Comparison of ENCODE assay signal across 31 cellular contexts in the genomic region with DNA sequence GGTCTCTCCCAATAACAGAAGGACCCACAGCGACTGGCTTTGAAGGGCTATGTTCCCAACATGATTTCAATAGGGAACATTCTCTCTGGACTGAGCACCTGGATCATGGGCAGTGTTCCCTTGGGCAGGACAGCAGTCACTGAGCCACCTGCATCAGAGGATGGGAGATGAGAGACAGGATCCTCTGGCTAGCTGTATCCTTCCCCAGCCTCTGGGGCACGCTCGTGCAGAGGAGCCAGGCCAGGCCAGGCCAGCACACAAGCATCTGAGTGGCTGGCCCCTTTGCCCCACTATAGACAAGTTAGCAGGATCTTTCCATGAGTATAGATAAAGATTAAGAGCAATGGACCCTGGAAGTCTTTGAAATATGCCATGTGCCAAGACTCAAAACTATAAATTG.
"Had no signal": no experiment of that assay in that cellular context is flagged by ENCODE, and none has a peak within 500 bp of the region (broad histone marks: within the 10 kb centered on the region; RNA-seq: fewer than 3 reads in every experiment).

No MANE protein-coding gene starts in this region.

- H3K4me1 ChIP-seq: parathyroid adenoma, psoas muscle, right lobe of liver, sigmoid colon, suprapubic skin, testis, tibial artery, transverse colon, upper lobe of right lung, uterus had no signal

- H3K9ac ChIP-seq: parathyroid adenoma had no signal

- DNase-seq: naive thymus-derived CD8-positive, alpha-beta T cell; nephron progenitor cell; occipital lobe; ovary; posterior cingulate gyrus; psoas muscle; right cardiac atrium; right lobe of liver; sigmoid colon; small intestine; stimulated activated CD4-positive, alpha-beta T cell treated with anti-CD3 and anti-CD28 coated beads, Interleukin-15, amount 100 ng/mL, for 24 hours; stimulated activated CD4-positive, alpha-beta T cell treated with anti-CD3 and anti-CD28 coated beads, Interleukin-2, amount 100 ng/mL, for 24 hours; stimulated activated CD4-positive, alpha-beta T cell treated with anti-CD3 and anti-CD28 coated beads, Interleukin-2, amount 100 ng/mL, for 48 hours; stimulated activated CD4-positive, alpha-beta T cell treated with anti-CD3 and anti-CD28 coated beads, Interleukin-4, amount 100 ng/mL, for 24 hours; stimulated activated CD8-positive, alpha-beta memory T cell treated with anti-CD3 and anti-CD28 coated beads, Interleukin-4, amount 100 ng/mL, for 48 hours; stimulated activated naive CD4-positive, alpha-beta T cell; stimulated activated naive CD8-positive, alpha-beta T cell treated with anti-CD3 and anti-CD28 coated beads, Interleukin-15, amount 100 ng/mL, for 72 hours; stimulated activated naive CD8-positive, alpha-beta T cell treated with anti-CD3 and anti-CD28 coated beads, Interleukin-15, Interleukin-2, amounts not matched to agents 100 U/mL and 50 U/mL, for 24 hours; substantia nigra; testis; tibial artery; transverse colon; upper lobe of right lung; uterus had no signal

- H3K27me3 ChIP-seq: ovary, right lobe of liver, sigmoid colon, suprapubic skin, testis, tibial artery, transverse colon, upper lobe of right lung, uterus had no signal

- H3K4me1 Mint-ChIP-seq: naive thymus-derived CD8-positive, alpha-beta T cell; stimulated activated memory B cell treated with anti-CD40 and anti-IgM and Interleukin-4, amounts not matched to agents 10 μg/mL and 1 μg/mL and 100 μg/mL, for 72 hours; stimulated activated naive CD8-positive, alpha-beta T cell treated with anti-CD3 and anti-CD28 coated beads, Interleukin-15, amount 100 ng/mL, for 72 hours had no signal

- H3K9me3 Mint-ChIP-seq: natural killer cell treated with Interleukin-12 subunit alpha and Interleukin-12 subunit beta and Interleukin-15 and Interleukin-18, amount 100 ng/mL, for 72 hours had no signal

- H3K27ac Mint-ChIP-seq: natural killer cell treated with Interleukin-12 subunit alpha and Interleukin-12 subunit beta and Interleukin-15 and Interleukin-18, amount 100 ng/mL, for 72 hours; nephron progenitor cell; progenitor cell of endocrine pancreas; stimulated activated memory B cell treated with anti-CD40 and anti-IgM and Interleukin-4, amounts not matched to agents 10 μg/mL and 1 μg/mL and 100 μg/mL, for 72 hours; stimulated activated naive CD8-positive, alpha-beta T cell treated with anti-CD3 and anti-CD28 coated beads, Interleukin-15, amount 100 ng/mL, for 72 hours; type B pancreatic cell had no signal

- ATAC-seq: naive thymus-derived CD8-positive, alpha-beta T cell; natural killer cell treated with Interleukin-12 subunit alpha and Interleukin-12 subunit beta and Interleukin-15 and Interleukin-18, amount 100 ng/mL, for 72 hours; psoas muscle; right cardiac atrium; right lobe of liver; stimulated activated memory B cell treated with anti-CD40 and anti-IgM and Interleukin-4, amounts not matched to agents 10 μg/mL and 1 μg/mL and 100 μg/mL, for 72 hours; stimulated activated naive CD8-positive, alpha-beta T cell treated with anti-CD3 and anti-CD28 coated beads, Interleukin-15, amount 100 ng/mL, for 72 hours; stimulated activated naive CD8-positive, alpha-beta T cell treated with anti-CD3 and anti-CD28 coated beads, Interleukin-15, Interleukin-2, amounts not matched to agents 100 U/mL and 50 U/mL, for 24 hours; upper lobe of right lung had no signal

- H3K4me3 Mint-ChIP-seq: naive thymus-derived CD8-positive, alpha-beta T cell; natural killer cell treated with Interleukin-12 subunit alpha and Interleukin-12 subunit beta and Interleukin-15 and Interleukin-18, amount 100 ng/mL, for 72 hours; nephron progenitor cell; neural crest cell; stimulated activated memory B cell treated with anti-CD40 and anti-IgM and Interleukin-4, amounts not matched to agents 10 μg/mL and 1 μg/mL and 100 μg/mL, for 72 hours; stimulated activated naive CD8-positive, alpha-beta T cell treated with anti-CD3 and anti-CD28 coated beads, Interleukin-15, amount 100 ng/mL, for 72 hours; type B pancreatic cell had no signal

- H3K36me3 ChIP-seq: ovary, right lobe of liver, transverse colon, uterus had no signal

- H3K36me3 Mint-ChIP-seq: type B pancreatic cell had no signal

- H3K9me3 ChIP-seq: right lobe of liver, testis had no signal

- H3K4me3 ChIP-seq: ovary, psoas muscle, right lobe of liver, sigmoid colon, suprapubic skin, testis, tibial artery, transverse colon, upper lobe of right lung, uterus had no signal

- H3K27me3 Mint-ChIP-seq: progenitor cell of endocrine pancreas; stimulated activated memory B cell treated with anti-CD40 and anti-IgM and Interleukin-4, amounts not matched to agents 10 μg/mL and 1 μg/mL and 100 μg/mL, for 72 hours; stimulated activated naive CD8-positive, alpha-beta T cell treated with anti-CD3 and anti-CD28 coated beads, Interleukin-15, amount 100 ng/mL, for 72 hours had no signal

- H2AFZ ChIP-seq: parathyroid adenoma had no signal

- H3K27ac ChIP-seq: ovary, parathyroid adenoma, psoas muscle, right lobe of liver, sigmoid colon, suprapubic skin, testis, tibial artery, transverse colon, upper lobe of right lung, uterus had no signal
